Comparison of ENCODE assay signal across 15 cellular contexts in the genomic region with DNA sequence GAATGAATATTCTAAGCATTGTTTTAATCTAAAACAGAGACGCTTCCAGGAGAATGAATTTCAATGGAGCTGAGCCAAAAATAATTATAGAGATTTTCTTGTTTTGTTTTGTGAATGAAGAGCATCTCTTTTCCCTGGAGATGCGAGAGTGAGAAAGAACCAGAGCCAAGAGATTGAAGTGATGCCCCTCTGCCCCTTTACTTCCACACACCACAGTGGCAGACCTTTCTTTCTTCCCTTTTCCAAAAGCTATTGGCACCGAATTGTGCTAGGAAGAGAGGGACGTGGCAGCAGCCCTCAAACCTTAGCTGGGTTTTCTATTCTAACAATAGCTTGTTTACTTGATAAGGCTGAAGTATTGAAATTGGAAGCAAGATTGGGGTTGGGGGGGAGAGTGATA.
DNase-seq lines count a peak whose midpoint lies in the region; ATAC-seq and TF ChIP-seq lines count a peak whose summit lies in the region.
"Had no signal": no experiment of that assay in that cellular context is flagged by ENCODE, and none has a peak within 500 bp of the region (broad histone marks: within the 10 kb centered on the region; RNA-seq: fewer than 3 reads in every experiment).

No MANE protein-coding gene starts in this region.

- H3K4me1 Mint-ChIP-seq in stimulated activated naive CD8-positive, alpha-beta T cell treated with anti-CD3 and anti-CD28 coated beads, Interleukin-15, amount 100 ng/mL, for 72 hours, result no peaks in the 10 kb centered on the region
- H3K4me1 Mint-ChIP-seq: B cell had no signal

- H3K27ac ChIP-seq in dorsolateral prefrontal cortex, result peak overlapping the region in 46 of 59 donors; percentile 3 to 98 (median 44)

- H3K27ac Mint-ChIP-seq in stimulated activated naive CD8-positive, alpha-beta T cell treated with anti-CD3 and anti-CD28 coated beads, Interleukin-15, amount 100 ng/mL, for 72 hours, result no peak overlapping the region
- H3K27ac Mint-ChIP-seq: B cell; CD4-positive, alpha-beta T cell had no signal

- no peak for TF ChIP-seq CTCF in dorsolateral prefrontal cortex (IDR thresholded peaks at IDR 0.05 in 54 of 56, conservative IDR thresholded peaks at IDR 0.05 in 2 of 56; ENCODE audit: low read depth in 1 of 56, partially characterized antibody in 56 of 56)

- in situ Hi-C loops in G401 (cut with HindIII; ENCODE audit: low sequenced_read_pairs), result no loop called here

- H3K4me3 Mint-ChIP-seq in stimulated activated naive CD8-positive, alpha-beta T cell treated with anti-CD3 and anti-CD28 coated beads, Interleukin-15, amount 100 ng/mL, for 72 hours, result no peak overlapping the region
- H3K4me3 Mint-ChIP-seq: B cell; CD4-positive, alpha-beta T cell; H9 had no signal

- peak; percentile 66 for DNase-seq in G401 (ENCODE audit: low spot score)
- DNase-seq in NCI-H69 (lab: John Stamatoyannopoulos, UW), result peak; percentile 93
- DNase-seq in dorsolateral prefrontal cortex, result no peak
- DNase-seq in pons (ENCODE audit: low spot score), result peak; percentile 38
- DNase-seq in stimulated activated naive CD8-positive, alpha-beta T cell treated with anti-CD3 and anti-CD28 coated beads, Interleukin-15, amount 100 ng/mL, for 72 hours, result no peak
- DNase-seq in HPDE6-E6E7 (ENCODE audit: extremely low spot score), result no peak
- DNase-seq in iPS-NIHi11 (ENCODE audit: low spot score), result no peak
- DNase-seq: CD4-positive, alpha-beta T cell; DMS153; DMS79 treated with DMSO at 0.1 percent for 48 hours; EL; GDM1; GOT3; H9 had no signal

- no peak for ATAC-seq in stimulated activated naive CD8-positive, alpha-beta T cell treated with anti-CD3 and anti-CD28 coated beads, Interleukin-15, amount 100 ng/mL, for 72 hours

- peaks cover 25% of the 10 kb centered on the region for H3K27me3 Mint-ChIP-seq in stimulated activated naive CD8-positive, alpha-beta T cell treated with anti-CD3 and anti-CD28 coated beads, Interleukin-15, amount 100 ng/mL, for 72 hours

- intact Hi-C loops in dorsolateral prefrontal cortex (cut with DNase I), result no loop called here

- H3K9me3 Mint-ChIP-seq in stimulated activated naive CD8-positive, alpha-beta T cell treated with anti-CD3 and anti-CD28 coated beads, Interleukin-15, amount 100 ng/mL, for 72 hours, result no peaks in the 10 kb centered on the region
- H3K9me3 Mint-ChIP-seq: CD4-positive, alpha-beta T cell; H9 had no signal

- peak overlapping the region in 22 of 59 donors; percentile 1 to 50 (median 21) for H3K4me3 ChIP-seq in dorsolateral prefrontal cortex

- H3K27me3 ChIP-seq in dorsolateral prefrontal cortex, result no peaks in the 10 kb centered on the region

Comparison
In these comparisons a context has a peak if more than half of its experiments do, and no peak if none do; other contexts are left out.
1. DNase-seq: peak in G401 (single experiment), NCI-H69 (single experiment) and pons (single experiment); none in dorsolateral prefrontal cortex (0 of 10), stimulated activated naive CD8-positive, alpha-beta T cell treated with anti-CD3 and anti-CD28 coated beads, Interleukin-15, amount 100 ng/mL, for 72 hours (0 of 2), HPDE6-E6E7 (single experiment) and iPS-NIHi11 (single experiment).